Comparison of ENCODE assay signal across 10 cellular contexts in genomic region chr1:234585333-234586055, GRCh38. TPM values are rescaled to one million over a fixed set of nuclear protein-coding genes. Genes with fewer than 3 reads are reported as not detected.
A peak's percentile ranks its signal among the peaks of the same experiment; 100 is the strongest.
DNase-seq lines count a peak whose midpoint lies in the region; ATAC-seq, FAIRE-seq and TF ChIP-seq lines count a peak whose summit lies in the region.
"Had no signal": no experiment of that assay in that cellular context is flagged by ENCODE, and none has a peak within 500 bp of the region (broad histone marks: within the 10 kb centered on the region; RNA-seq: fewer than 3 reads in every experiment).

No MANE protein-coding gene starts in this region.

- no peaks in the 10 kb centered on the region for H3K27me3 ChIP-seq in esophagus muscularis mucosa
- no peaks in the 10 kb centered on the region for H3K27me3 ChIP-seq in neural progenitor cell
- no peaks in the 10 kb centered on the region for H3K27me3 ChIP-seq in small intestine (ENCODE audit: control insufficient read depth in 2 of 2, insufficient read depth in 2 of 2, low read length in 2 of 2)

- ATAC-seq in left cardiac atrium (peak; percentile 3 to 20), Right ventricle myocardium superior (ENCODE audit: poor library complexity) (no peak)

- no peak for TF ChIP-seq EP300 in esophagus muscularis mucosa (IDR thresholded peaks at IDR 0.05)

- no peak for TF ChIP-seq POLR2A in esophagus muscularis mucosa (IDR thresholded peaks at IDR 0.05; ENCODE audit: low read depth)

- WGBS in esophagus muscularis mucosa: 65% methylated on average over 8 of the region's 8 CpGs
- 70 to 88% (median 83%) methylated on average over 8 of the region's 8 CpGs for WGBS in small intestine, 3 donors

- H3K4me1 ChIP-seq in esophagus muscularis mucosa (peaks cover 44 to 64% (median 63%) of the 10 kb centered on the region in 4 donors), neural progenitor cell (no peaks in the 10 kb centered on the region), small intestine (ENCODE audit: control insufficient read depth in 2 of 2, insufficient read depth in 1 of 2, low read depth in 1 of 2, low read length in 1 of 2) (no peaks in the 10 kb centered on the region)

- H3K27ac ChIP-seq in esophagus muscularis mucosa (replicated peaks in 1 of 4) (peak overlapping the region; percentile 78 to 87 (median 81)), neural progenitor cell (no peak overlapping the region), small intestine (ENCODE audit: low read depth in 1 of 2, low read length in 1 of 2) (peak overlapping the region in 1 of 2 donors; percentile 71)

- no peak for TF ChIP-seq CTCF in esophagus muscularis mucosa (IDR thresholded peaks at IDR 0.05)
- TF ChIP-seq CTCF in neural progenitor cell (IDR thresholded peaks at IDR 0.05): no peak

- DNase-seq in left cardiac atrium (no peak), Right ventricle myocardium superior (no peak), esophagus muscularis mucosa (ENCODE audit: extremely low spot score) (peak; percentile 85), neural progenitor cell (ENCODE audit: low spot score) (no peak), SW480 (ENCODE audit: low spot score) (no peak), small intestine (no peak), activated gamma-delta T cell (lab: John Stamatoyannopoulos, UW) (no peak)
- DNase-seq in activated CD4-positive, alpha-beta T cell treated with anti-CD3 and anti-CD28 coated beads, Interleukin-2, amount 10 ng/mL, durations not matched to agents 24 days and 14 days: no peak
- DNase-seq: activated T-cell treated with anti-CD3 and anti-CD28 coated beads, Interleukin-2, amount 50 U/mL, for 48 hours; H7 had no signal

- H3K27ac Mint-ChIP-seq in neural progenitor cell: peak overlapping the region; percentile 34
- H3K27ac Mint-ChIP-seq in activated CD4-positive, alpha-beta T cell treated with anti-CD3 and anti-CD28 coated beads, Interleukin-2, amount 10 ng/mL, durations not matched to agents 24 days and 14 days: no peak overlapping the region

- no peaks in the 10 kb centered on the region for H3F3A ChIP-seq in neural progenitor cell (ENCODE audit: low read depth)

- H3K9me3 Mint-ChIP-seq in neural progenitor cell: no peaks in the 10 kb centered on the region
- H3K9me3 Mint-ChIP-seq in activated CD4-positive, alpha-beta T cell treated with anti-CD3 and anti-CD28 coated beads, Interleukin-2, amount 10 ng/mL, durations not matched to agents 24 days and 14 days: peaks cover 3% of the 10 kb centered on the region

- no peaks in the 10 kb centered on the region for H3K9me3 ChIP-seq in esophagus muscularis mucosa
- no peaks in the 10 kb centered on the region for H3K9me3 ChIP-seq in neural progenitor cell (ENCODE audit: low read depth)
- no peaks in the 10 kb centered on the region for H3K9me3 ChIP-seq in small intestine (ENCODE audit: control insufficient read depth, low read depth)

- H4K20me1 ChIP-seq in neural progenitor cell (ENCODE audit: low read depth): no peaks in the 10 kb centered on the region

- no peak overlapping the region for H3K4me3 Mint-ChIP-seq in neural progenitor cell
- no peak overlapping the region for H3K4me3 Mint-ChIP-seq in activated CD4-positive, alpha-beta T cell treated with anti-CD3 and anti-CD28 coated beads, Interleukin-2, amount 10 ng/mL, durations not matched to agents 24 days and 14 days

- H3K9ac ChIP-seq in neural progenitor cell: no peak overlapping the region

- peaks cover 7% of the 10 kb centered on the region for H3K27me3 Mint-ChIP-seq in neural progenitor cell (ENCODE audit: insufficient read depth, low read depth)
- no peaks in the 10 kb centered on the region for H3K27me3 Mint-ChIP-seq in activated CD4-positive, alpha-beta T cell treated with anti-CD3 and anti-CD28 coated beads, Interleukin-2, amount 10 ng/mL, durations not matched to agents 24 days and 14 days

- H3K4me2 ChIP-seq in neural progenitor cell: no peak overlapping the region

- H3K4me1 Mint-ChIP-seq in neural progenitor cell: peaks cover 36% of the 10 kb centered on the region
- peaks cover 15% of the 10 kb centered on the region for H3K4me1 Mint-ChIP-seq in activated CD4-positive, alpha-beta T cell treated with anti-CD3 and anti-CD28 coated beads, Interleukin-2, amount 10 ng/mL, durations not matched to agents 24 days and 14 days

- no peaks in the 10 kb centered on the region for H3K36me3 Mint-ChIP-seq in neural progenitor cell
- no peaks in the 10 kb centered on the region for H3K36me3 Mint-ChIP-seq in activated CD4-positive, alpha-beta T cell treated with anti-CD3 and anti-CD28 coated beads, Interleukin-2, amount 10 ng/mL, durations not matched to agents 24 days and 14 days (ENCODE audit: low read depth)

- H3K4me3 ChIP-seq in esophagus muscularis mucosa: no peak overlapping the region
- H3K4me3 ChIP-seq in neural progenitor cell: no peak overlapping the region
- H3K4me3 ChIP-seq in small intestine (ENCODE audit: low read depth in 1 of 2, low read length in 2 of 2): no peak overlapping the region

- intact Hi-C loops in left cardiac atrium (cut with DNase I) (loop anchor here in 1 of 2 donors (5.0 kb wide), 1 partner anchor 43 kb away; no protein-coding TSS in a partner anchor), Right ventricle myocardium superior (cut with DNase I) (no loop called here), esophagus muscularis mucosa (cut with DNase I) (loop anchor here (5.0 kb wide), 1 partner anchor 38 kb away; no protein-coding TSS in a partner anchor)
- intact Hi-C loops in activated CD4-positive, alpha-beta T cell treated with anti-CD3 and anti-CD28 coated beads, Interleukin-2, amount 10 ng/mL, durations not matched to agents 24 days and 14 days (cut with micrococcal nuclease): no loop called here

- no peak overlapping the region for H2AFZ ChIP-seq in neural progenitor cell (replicated peaks)

- H3K36me3 ChIP-seq in esophagus muscularis mucosa (no peaks in the 10 kb centered on the region), neural progenitor cell (no peaks in the 10 kb centered on the region), small intestine (ENCODE audit: control insufficient read depth in 2 of 2, insufficient read depth in 2 of 2, low read length in 2 of 2) (no peaks in the 10 kb centered on the region)

- no peaks in the 10 kb centered on the region for H3K79me2 ChIP-seq in neural progenitor cell (ENCODE audit: low read depth)

- FAIRE-seq in small intestine (lab: Jason Lieb, UNC): no peak

RNA-seq across cellular contexts. Expression of gene IRF2BP2, which starts 24.5 kb away (rescaled TPM):
- 100 to 1,000 TPM in 1 of 2 donors, 10 to 100 TPM in 1; 98.0 to 100 TPM for total RNA-seq in left cardiac atrium
- 119 TPM for total RNA-seq in Right ventricle myocardium superior
- total RNA-seq in esophagus muscularis mucosa: 100 to 1,000 TPM in 2 of 4 donors, 10 to 100 TPM in 2; 83.3 to 119 (median 97.9) TPM
- total RNA-seq in neural progenitor cell (ENCODE audit: low replicate concordance): 21.2 and 22.9 TPM in 2 replicates
- polyA plus RNA-seq in small intestine: 10 to 100 TPM; 42.4 to 80.6 (median 47.2) TPM
- 206 and 217 TPM in 2 replicates for total RNA-seq in activated CD4-positive, alpha-beta T cell treated with anti-CD3 and anti-CD28 coated beads, Interleukin-2, amount 10 ng/mL, durations not matched to agents 24 days and 14 days
